21 cellular contexts compared by ENCODE assay signal in genomic region chr12:124875803-124876132, GRCh38. TPM values are rescaled to one million over a fixed set of nuclear protein-coding genes. Genes with fewer than 3 reads are reported as not detected.
DNase-seq lines count a peak whose midpoint lies in the region; ATAC-seq, FAIRE-seq and TF ChIP-seq lines count a peak whose summit lies in the region.
"Had no signal": no experiment of that assay in that cellular context is flagged by ENCODE, and none has a peak within 500 bp of the region (broad histone marks: within the 10 kb centered on the region; RNA-seq: fewer than 3 reads in every experiment).

No MANE protein-coding gene starts in this region.

- H3K4me3 Mint-ChIP-seq in progenitor cell of endocrine pancreas (ENCODE audit: low read depth), result no peak overlapping the region
- H3K4me3 Mint-ChIP-seq: CD4-positive, alpha-beta memory T cell; IgD-negative memory B cell had no signal

- peak in 1 of 2 experiments; percentile 12; a peak in 3 of 6 replicates for ATAC-seq in A549
- ATAC-seq in PC-3, result peak; percentile 53
- no peak for ATAC-seq in HG03521 (IDR thresholded peaks at IDR 0.05; ENCODE audit: unreplicated experiment)
- ATAC-seq in heart left ventricle, result no peak

- H2AFZ ChIP-seq in PC-3 (ENCODE audit: low read length) (peak overlapping the region; percentile 20; the same call in 1 of the 2 replicates), neuron (ENCODE audit: low read depth, low read length) (peak overlapping the region; percentile 13)

- H3K9me3 ChIP-seq in A549, result no peaks in the 10 kb centered on the region
- no peaks in the 10 kb centered on the region for H3K9me3 ChIP-seq in PC-3 (ENCODE audit: low read length)
- H3K9me3 ChIP-seq in neuron (ENCODE audit: low read length), result no peaks in the 10 kb centered on the region
- no peaks in the 10 kb centered on the region for H3K9me3 ChIP-seq in heart left ventricle
- H3K9me3 ChIP-seq: BE2C had no signal

- intact Hi-C loops in PC-3 (cut with micrococcal nuclease), result no loop called here
- intact Hi-C loops in heart left ventricle (cut with DNase I), result no loop called here

- H3K4me3 ChIP-seq in A549 (no peak overlapping the region), PC-3 (ENCODE audit: low read length) (no peak overlapping the region), fibroblast of villous mesenchyme (ENCODE audit: low read depth, low read length) (no peak overlapping the region), neuron (ENCODE audit: low read length) (no peak overlapping the region), heart left ventricle (no peak overlapping the region)
- H3K4me3 ChIP-seq: SK-N-MC had no signal

- H3K9me2 ChIP-seq in PC-3 (replicated peaks; ENCODE audit: low read length), result no peaks in the 10 kb centered on the region

- BruUV-seq in PC-3 (replicated peaks; lab: Mats Ljungman, UMichigan), result no TSS peak

- H3K36me3 ChIP-seq in PC-3 (ENCODE audit: low read depth, low read length) (no peaks in the 10 kb centered on the region), neuron (ENCODE audit: insufficient read depth, low read length) (no peaks in the 10 kb centered on the region), heart left ventricle (no peaks in the 10 kb centered on the region)
- H3K36me3 ChIP-seq: BE2C had no signal

- H3K27ac Mint-ChIP-seq in progenitor cell of endocrine pancreas, result no peak overlapping the region
- H3K27ac Mint-ChIP-seq: CD4-positive, alpha-beta memory T cell; IgD-negative memory B cell had no signal

- no peaks in the 10 kb centered on the region for H3K27me3 ChIP-seq in PC-3 (ENCODE audit: low read length)
- no peaks in the 10 kb centered on the region for H3K27me3 ChIP-seq in neuron (ENCODE audit: insufficient read depth, low read length)
- H3K27me3 ChIP-seq in heart left ventricle, result no peaks in the 10 kb centered on the region
- H3K27me3 ChIP-seq: BE2C had no signal

- H3K27ac ChIP-seq in A549 (peak overlapping the region; percentile 54 to 76; a peak in 5 of 6 replicates), PC-3 (ENCODE audit: low read length) (no peak overlapping the region), heart left ventricle (no peak overlapping the region)
- H3K27ac ChIP-seq: SK-N-MC had no signal

- 12% methylated on average over 2 of the region's 2 CpGs for WGBS in A549 (ENCODE audit: missing lambda C conversion rate)
- WGBS in heart left ventricle, 4 donors, result 79 to 95% (median 87%) methylated on average over 2 of the region's 2 CpGs

- no peak for TF ChIP-seq EP300 in A549 (IDR thresholded peaks at IDR 0.05)

- no peaks in the 10 kb centered on the region for H4K20me1 ChIP-seq in PC-3 (ENCODE audit: low read length)

- CTCF ChIA-PET in A549 (lab: Yijun Ruan, JAX) (interaction anchor here (1.7 kb wide), 1 partner anchor 31 kb away, joined by 3 read pairs; no protein-coding TSS in a partner anchor), PC-3 (lab: Charles Lee) (no interaction called here)

- H3K27me3 Mint-ChIP-seq in progenitor cell of endocrine pancreas, result peaks cover 6% of the 10 kb centered on the region

- peaks cover 20% of the 10 kb centered on the region for H3K4me1 ChIP-seq in A549
- no peaks in the 10 kb centered on the region for H3K4me1 ChIP-seq in PC-3 (ENCODE audit: insufficient read depth, low read length)
- peaks cover 5% of the 10 kb centered on the region for H3K4me1 ChIP-seq in neuron (ENCODE audit: insufficient read depth, low read length)
- H3K4me1 ChIP-seq in heart left ventricle, result peaks cover 0 to 6% (median 0%) of the 10 kb centered on the region in 12 donors
- H3K4me1 ChIP-seq: BE2C had no signal

- no peaks in the 10 kb centered on the region for H3K79me2 ChIP-seq in PC-3 (ENCODE audit: low read length)

- H3K4me1 Mint-ChIP-seq in progenitor cell of endocrine pancreas (ENCODE audit: low read depth), result peaks cover 18% of the 10 kb centered on the region

- peak overlapping the region; percentile 50 for H3K4me2 ChIP-seq in A549
- H3K4me2 ChIP-seq in PC-3 (ENCODE audit: low read length), result no peak overlapping the region

- DNase-seq in A549 (ENCODE audit: low read depth in 1 of 2, low spot score in 1 of 2), result no peak
- no peak for DNase-seq in PC-3
- DNase-seq in fibroblast of villous mesenchyme (ENCODE audit: low read depth), result peak; percentile 44
- no peak for DNase-seq in progenitor cell of endocrine pancreas (ENCODE audit: low spot score, unreplicated experiment)
- DNase-seq in heart left ventricle, result no peak
- no peak for DNase-seq in stimulated activated CD4-positive, alpha-beta T cell treated with anti-CD3 and anti-CD28 coated beads, Interleukin-4, amount 100 ng/mL, for 4 hours
- DNase-seq: BE2C; CD4-positive, alpha-beta memory T cell; DMS79; Kasumi-1; NCI-H1092 treated with DMSO at 0.1 percent for 48 hours; NCI-H146; NCI-H2029 treated with DMSO at 0.1 percent for 48 hours; NCI-H2171; NCI-H526; Right ventricle myocardium superior had no signal

- H3K9ac ChIP-seq in PC-3 (ENCODE audit: low read length), result no peak overlapping the region

- no peak for TF ChIP-seq POLR2A in A549 (IDR thresholded peaks at IDR 0.05; ENCODE audit: low read length)
- no peak for TF ChIP-seq POLR2A in heart left ventricle (IDR thresholded peaks at IDR 0.05)

- no peak for TF ChIP-seq RAD21 in A549 (conservative IDR thresholded peaks at IDR 0.05 in 1 of 2, IDR thresholded peaks at IDR 0.05 in 1 of 2)

- H3K9me3 Mint-ChIP-seq in progenitor cell of endocrine pancreas (ENCODE audit: low read depth), result no peaks in the 10 kb centered on the region
- H3K9me3 Mint-ChIP-seq: CD4-positive, alpha-beta memory T cell; IgD-negative memory B cell had no signal

- H3F3A ChIP-seq in PC-3 (ENCODE audit: low read length, unreplicated experiment), result no peaks in the 10 kb centered on the region

- no peak for FAIRE-seq in A549 (lab: Jason Lieb, UNC)
- FAIRE-seq: D721Med had no signal

- TF ChIP-seq CTCF in A549 (IDR thresholded peaks at IDR 0.05) (no peak), PC-3 (conservative IDR thresholded peaks at IDR 0.05; ENCODE audit: low read depth, low read length) (no peak), fibroblast of villous mesenchyme (IDR thresholded peaks at IDR 0.05; ENCODE audit: insufficient read depth, low read depth, low read length) (no peak), progenitor cell of endocrine pancreas (IDR thresholded peaks at IDR 0.05; ENCODE audit: unreplicated experiment) (no peak), heart left ventricle (IDR thresholded peaks at IDR 0.05) (no peak)

- POLR2A ChIA-PET in A549 (lab: Yijun Ruan, JAX) (no interaction called here), PC-3 (lab: Charles Lee; ENCODE audit: unreplicated experiment) (no interaction called here)

- H3K36me3 Mint-ChIP-seq in progenitor cell of endocrine pancreas (ENCODE audit: insufficient read depth), result no peaks in the 10 kb centered on the region
- H3K36me3 Mint-ChIP-seq: CD4-positive, alpha-beta memory T cell had no signal

TF ChIP-seq in A549, 52 proteins besides CTCF, POLR2A, EP300 and RAD21 (continues in another document):
- TF ChIP-seq RARB (CRISPR knock-in tag; IDR thresholded peaks at IDR 0.05) (no peak), CBX2 (IDR thresholded peaks at IDR 0.05; ENCODE audit: borderline replicate concordance, low read depth) (no peak), NFE2L2 (conservative IDR thresholded peaks at IDR 0.05; ENCODE audit: low read length) (no peak), PBX3 (IDR thresholded peaks at IDR 0.05) (no peak), CHD4 (IDR thresholded peaks at IDR 0.05; ENCODE audit: borderline replicate concordance) (no peak), SREBF2 (IDR thresholded peaks at IDR 0.05) (no peak), ESRRA (IDR thresholded peaks at IDR 0.05; ENCODE audit: borderline replicate concordance, low read length) (no peak), BCL3 (IDR thresholded peaks at IDR 0.05) (no peak)

RNA-seq across cellular contexts. Expression of gene SCARB1, which starts 12.1 kb away (rescaled TPM):
- polyA plus RNA-seq in A549 (2011; rRNA removed), result 81.1 and 111 TPM in 2 replicates
- 281 and 385 TPM in 2 replicates for polyA plus RNA-seq in A549 (2012; cell fraction: cytosol; rRNA removed)
- polyA plus RNA-seq in A549 (2012; cell fraction: nucleus; rRNA removed), result 568 and 899 TPM in 2 replicates
- polyA plus RNA-seq in A549 (2017; fragmentation: RNase III; extraction: RNeasy Plus Mini Kit Qiagen cat#74134 plus additional on column Dnase treatment), result 151 to 160 TPM (median 154 TPM) in 3 replicates
- polyA minus RNA-seq in A549 (2011; rRNA and poly(A)+ RNA removed), result 151 and 173 TPM in 2 replicates
- 79.1 and 80.5 TPM in 2 replicates for total RNA-seq in PC-3 (2014; rRNA removed)
- 22.5 and 28.5 TPM in 2 replicates for total RNA-seq in fibroblast of villous mesenchyme
- 20.6 and 21.5 TPM in 2 replicates for total RNA-seq in progenitor cell of endocrine pancreas
- total RNA-seq in heart left ventricle, result 10 to 100 TPM in 8 of 9 donors, 1 to 10 TPM in 1; 6.9 to 21.7 (median 15.2) TPM
- polyA plus RNA-seq in heart left ventricle, result 1 to 10 TPM; 8.3 to 8.8 TPM

RNA-seq across cellular contexts. Expression of gene UBC, which starts 38.7 kb away (rescaled TPM):
- polyA plus RNA-seq in A549 (2011; rRNA removed) (2,000 and 2,573 TPM in 2 replicates), A549 (2017; fragmentation: RNase III; extraction: RNeasy Plus Mini Kit Qiagen cat#74134 plus additional on column Dnase treatment) (993 to 1,034 TPM (median 1,028 TPM) in 3 replicates), heart left ventricle (1,000 to 10,000 TPM; 1,238 to 1,403 TPM)
- 1,783 and 1,966 TPM in 2 replicates for polyA plus RNA-seq in A549 (2012; cell fraction: cytosol; rRNA removed)
- 1,709 and 1,846 TPM in 2 replicates for polyA plus RNA-seq in A549 (2012; cell fraction: nucleus; rRNA removed)
- polyA minus RNA-seq in A549 (2011; rRNA and poly(A)+ RNA removed), result 1,104 and 1,174 TPM in 2 replicates
- total RNA-seq in PC-3 (2014; rRNA removed) (1,587 TPM in 2 replicates), fibroblast of villous mesenchyme (1,520 and 1,741 TPM in 2 replicates), progenitor cell of endocrine pancreas (630 and 645 TPM in 2 replicates), heart left ventricle (1,000 to 10,000 TPM in 8 of 9 donors, 100 to 1,000 TPM in 1; 811 to 2,185 (median 1,239) TPM)

Comparison
In these comparisons a context has a peak if more than half of its experiments do, and no peak if none do; other contexts are left out.
1. H3K27ac ChIP-seq: peak in A549 (2 of 2); none in PC-3 (single experiment) and heart left ventricle (0 of 12).